ENCODE assay signal across 31 cellular contexts in the genomic region with DNA sequence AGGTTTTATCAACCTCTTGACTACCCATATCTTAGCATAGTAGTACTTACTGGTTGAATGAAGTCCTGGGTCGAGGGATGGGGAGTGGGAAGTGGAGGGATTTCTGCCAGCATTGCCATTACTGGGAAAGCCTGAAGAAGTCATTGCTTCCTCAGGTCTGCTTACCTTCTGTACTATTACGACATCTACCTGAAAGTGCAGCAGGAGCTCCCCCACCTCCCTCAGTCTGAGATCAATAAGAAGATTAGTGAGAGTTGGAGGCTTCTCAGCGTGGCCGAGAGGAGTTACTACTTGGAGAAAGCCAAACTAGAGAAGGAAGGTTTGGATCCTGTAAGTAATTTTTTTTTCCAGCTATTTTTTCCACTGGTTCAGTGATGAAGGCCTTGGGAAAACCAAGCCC.
"Had no signal": no experiment of that assay in that cellular context is flagged by ENCODE, and none has a peak within 500 bp of the region (broad histone marks: within the 10 kb centered on the region; RNA-seq: fewer than 3 reads in every experiment).

No MANE protein-coding gene starts in this region.

- H3K4me3 ChIP-seq: pancreas, psoas muscle, skin epidermis, smooth muscle cell, spleen, suprapubic skin, testis, tibial artery, transverse colon, upper lobe of right lung, uterus had no signal

- FAIRE-seq: pancreas had no signal

- H3K4me3 Mint-ChIP-seq: naive thymus-derived CD8-positive, alpha-beta T cell; natural killer cell treated with Interleukin-12 subunit alpha and Interleukin-12 subunit beta and Interleukin-15 and Interleukin-18, amount 100 ng/mL, for 72 hours; nephron progenitor cell; neural crest cell; stimulated activated memory B cell treated with anti-CD40 and anti-IgM and Interleukin-4, amounts not matched to agents 10 μg/mL and 1 μg/mL and 100 μg/mL, for 72 hours; stimulated activated naive CD8-positive, alpha-beta T cell treated with anti-CD3 and anti-CD28 coated beads, Interleukin-15, amount 100 ng/mL, for 72 hours; type B pancreatic cell had no signal

- H3K4me2 ChIP-seq: smooth muscle cell had no signal

- H3K9me3 Mint-ChIP-seq: naive thymus-derived CD8-positive, alpha-beta T cell; natural killer cell treated with Interleukin-12 subunit alpha and Interleukin-12 subunit beta and Interleukin-15 and Interleukin-18, amount 100 ng/mL, for 72 hours; nephron progenitor cell; neural crest cell; stimulated activated memory B cell treated with anti-CD40 and anti-IgM and Interleukin-4, amounts not matched to agents 10 μg/mL and 1 μg/mL and 100 μg/mL, for 72 hours; stimulated activated naive CD8-positive, alpha-beta T cell treated with anti-CD3 and anti-CD28 coated beads, Interleukin-15, amount 100 ng/mL, for 72 hours; type B pancreatic cell had no signal

- H3K27ac Mint-ChIP-seq: natural killer cell treated with Interleukin-12 subunit alpha and Interleukin-12 subunit beta and Interleukin-15 and Interleukin-18, amount 100 ng/mL, for 72 hours; nephron progenitor cell; progenitor cell of endocrine pancreas; stimulated activated memory B cell treated with anti-CD40 and anti-IgM and Interleukin-4, amounts not matched to agents 10 μg/mL and 1 μg/mL and 100 μg/mL, for 72 hours; type B pancreatic cell had no signal

- H3K27me3 Mint-ChIP-seq: naive thymus-derived CD8-positive, alpha-beta T cell; natural killer cell treated with Interleukin-12 subunit alpha and Interleukin-12 subunit beta and Interleukin-15 and Interleukin-18, amount 100 ng/mL, for 72 hours; progenitor cell of endocrine pancreas; stimulated activated memory B cell treated with anti-CD40 and anti-IgM and Interleukin-4, amounts not matched to agents 10 μg/mL and 1 μg/mL and 100 μg/mL, for 72 hours; stimulated activated naive CD8-positive, alpha-beta T cell treated with anti-CD3 and anti-CD28 coated beads, Interleukin-15, amount 100 ng/mL, for 72 hours; type B pancreatic cell had no signal

- H3K9me3 ChIP-seq: neutrophil, pancreas, psoas muscle, spleen, suprapubic skin, testis, tibial artery, transverse colon, upper lobe of right lung, uterus had no signal

- H3K4me1 ChIP-seq: uterus had no signal

- ATAC-seq: naive thymus-derived CD8-positive, alpha-beta T cell; natural killer cell treated with Interleukin-12 subunit alpha and Interleukin-12 subunit beta and Interleukin-15 and Interleukin-18, amount 100 ng/mL, for 72 hours; pancreas; psoas muscle; right cardiac atrium; sciatic nerve; stimulated activated memory B cell treated with anti-CD40 and anti-IgM and Interleukin-4, amounts not matched to agents 10 μg/mL and 1 μg/mL and 100 μg/mL, for 72 hours; stimulated activated naive CD8-positive, alpha-beta T cell treated with anti-CD3 and anti-CD28 coated beads, Interleukin-15, amount 100 ng/mL, for 72 hours; stimulated activated naive CD8-positive, alpha-beta T cell treated with anti-CD3 and anti-CD28 coated beads, Interleukin-15, Interleukin-2, amounts not matched to agents 100 U/mL and 50 U/mL, for 24 hours; upper lobe of right lung had no signal

- H3K27ac ChIP-seq: neutrophil, pancreas, psoas muscle, skin epidermis, spleen, suprapubic skin, testis, tibial artery, transverse colon, upper lobe of right lung, uterus had no signal

- H3K36me3 ChIP-seq: uterus had no signal

- H3K27me3 ChIP-seq: neutrophil, pancreas, spleen, suprapubic skin, testis, tibial artery, transverse colon, upper lobe of right lung, uterus had no signal

- DNase-seq: naive thymus-derived CD8-positive, alpha-beta T cell; nephron progenitor cell; nucleus accumbens; pancreas; psoas muscle; right cardiac atrium; spleen; stimulated activated CD4-positive, alpha-beta T cell treated with anti-CD3 and anti-CD28 coated beads, Interleukin-12 subunit alpha, Interleukin-12 subunit beta, amount 100 ng/mL, for 4 hours; stimulated activated CD4-positive, alpha-beta T cell treated with anti-CD3 and anti-CD28 coated beads, Interleukin-1b, Interleukin-23, amount 100 ng/mL, for 48 hours; stimulated activated CD4-positive, alpha-beta T cell treated with anti-CD3 and anti-CD28 coated beads, Interleukin-4, amount 100 ng/mL, for 1 hour; stimulated activated CD4-positive, alpha-beta T cell treated with anti-CD3 and anti-CD28 coated beads, Interleukin-4, amount 100 ng/mL, for 4 hours; stimulated activated CD8-positive, alpha-beta memory T cell treated with anti-CD3 and anti-CD28 coated beads, Interleukin-4, amount 100 ng/mL, for 48 hours; stimulated activated naive CD4-positive, alpha-beta T cell; stimulated activated naive CD8-positive, alpha-beta T cell treated with anti-CD3 and anti-CD28 coated beads, Interleukin-15, amount 100 ng/mL, for 72 hours; stimulated activated naive CD8-positive, alpha-beta T cell treated with anti-CD3 and anti-CD28 coated beads, Interleukin-15, Interleukin-2, amounts not matched to agents 100 U/mL and 50 U/mL, for 24 hours; substantia nigra; testis; tibial artery; transverse colon; upper lobe of right lung; uterus had no signal
